ENCODE assay signal across 11 cellular contexts in genomic region chr5:155605898-155606297, GRCh38.
"Had no signal": no experiment of that assay in that cellular context is flagged by ENCODE, and none has a peak within 500 bp of the region (broad histone marks: within the 10 kb centered on the region; RNA-seq: fewer than 3 reads in every experiment).

No MANE protein-coding gene starts in this region.

- DNase-seq: activated CD4-positive, alpha-beta T cell treated with anti-CD3 and anti-CD28 coated beads, Interleukin-2, amount 10 ng/mL, durations not matched to agents 7 days and 5 days; activated naive CD8-positive, alpha-beta T cell treated with anti-CD3 and anti-CD28 coated beads, Interleukin-2, amount 10 ng/mL, durations not matched to agents 7 days and 5 days; brain microvascular endothelial cell; cortex of kidney; effector CD4-positive, alpha-beta T cell; esophagus squamous epithelium; nucleus accumbens; stimulated activated CD4-positive, alpha-beta T cell treated with anti-CD3 and anti-CD28 coated beads, Interleukin-2, amount 100 ng/mL, for 48 hours; thyroid gland; uterus had no signal

- ATAC-seq: stimulated activated memory B cell treated with anti-CD40 and anti-IgM and Interleukin-4, amounts not matched to agents 10 μg/mL and 1 μg/mL and 100 μg/mL, for 72 hours had no signal
